ENCODE assay signal across 33 cellular contexts in genomic region chr4:48979897-48980579, GRCh38. TPM values are rescaled to one million over a fixed set of nuclear protein-coding genes. Genes with fewer than 3 reads are reported as not detected.
DNase-seq lines count a peak whose midpoint lies in the region; ATAC-seq and TF ChIP-seq lines count a peak whose summit lies in the region.
"Had no signal": no experiment of that assay in that cellular context is flagged by ENCODE, and none has a peak within 500 bp of the region (broad histone marks: within the 10 kb centered on the region; RNA-seq: fewer than 3 reads in every experiment).

No MANE protein-coding gene starts in this region.

- H4K20me1 ChIP-seq in GM23248 (ENCODE audit: insufficient read depth): no peaks in the 10 kb centered on the region
- H4K20me1 ChIP-seq in neural progenitor cell (ENCODE audit: low read depth): no peaks in the 10 kb centered on the region

- in situ Hi-C loops in GM23248 (cut with MboI) (no loop called here), Panc1 (cut with HindIII; ENCODE audit: low pct_unique_long_range_greater_than_20kb, low sequenced_read_pairs) (no loop called here)

- peak; percentile 23 for DNase-seq in GM23248
- peak; percentile 13 for DNase-seq in Panc1 (ENCODE audit: low read depth, low spot score)
- no peak for DNase-seq in epithelial cell of prostate (ENCODE audit: low read depth, low spot score)
- peak; percentile 6 for DNase-seq in stromal cell of bone marrow (ENCODE audit: low read depth)
- DNase-seq in effector CD8-positive, alpha-beta T cell (lab: John Stamatoyannopoulos, UW): no peak
- DNase-seq in GM10266 (ENCODE audit: extremely low spot score): no peak
- no peak for DNase-seq in neural progenitor cell (ENCODE audit: low spot score)
- DNase-seq: activated CD4-positive, alpha-beta memory T cell treated with anti-CD3 and anti-CD28 coated beads for 36 hours; activated CD8-positive, alpha-beta memory T cell treated with anti-CD3 and anti-CD28 coated beads, Interleukin-2, amount 50 U/mL, for 48 hours; activated naive CD4-positive, alpha-beta T cell treated with anti-CD3 and anti-CD28 coated beads, Interleukin-2, amount 50 U/mL, for 16 hours; amniotic stem cell; colonic mucosa; COR-L47; DMS79 treated with DMSO at 0.1 percent for 48 hours; effector memory CD8-positive, alpha-beta T cell; esophagus squamous epithelium; hypothalamus; left ventricle myocardium inferior; MV-4-11; naive B cell; NCI-H146; NCI-H2107; NCI-H510A; PC-9 had no signal

- BruUV-seq in Panc1 (replicated peaks; lab: Mats Ljungman, UMichigan): no TSS peak

- ATAC-seq in Panc1: no peak
- ATAC-seq: activated CD4-positive, CD25-positive, alpha-beta regulatory T cell treated with anti-CD3 and anti-CD28 coated beads, Interleukin-2, amount 50 U/mL, for 24 hours; effector memory CD8-positive, alpha-beta T cell had no signal

- peaks cover 8% of the 10 kb centered on the region for H3K27me3 Mint-ChIP-seq in neural progenitor cell (ENCODE audit: insufficient read depth, low read depth)

- no peak overlapping the region for H3K9ac ChIP-seq in GM23248
- no peak overlapping the region for H3K9ac ChIP-seq in neural progenitor cell

- CTCF ChIA-PET in Panc1 (lab: Charles Lee): no interaction called here

- H3K4me2 ChIP-seq in GM23248 (ENCODE audit: unreplicated experiment) (peak overlapping the region; percentile 0), neural progenitor cell (no peak overlapping the region)
- H3K4me2 ChIP-seq: PC-9 had no signal

- H3F3A ChIP-seq in GM23248 (ENCODE audit: insufficient read depth) (no peaks in the 10 kb centered on the region), neural progenitor cell (ENCODE audit: low read depth) (no peaks in the 10 kb centered on the region)

- H3K4me3 Mint-ChIP-seq in neural progenitor cell: no peak overlapping the region
- H3K4me3 Mint-ChIP-seq: activated CD4-positive, alpha-beta memory T cell treated with anti-CD3 and anti-CD28 coated beads for 36 hours; effector memory CD8-positive, alpha-beta T cell; naive B cell; stimulated activated naive CD8-positive, alpha-beta T cell treated with anti-CD3 and anti-CD28 coated beads, Interleukin-15, Interleukin-2, amounts not matched to agents 100 ng/mL and 50 ng/mL, for 24 hours had no signal

- H3K4me1 Mint-ChIP-seq in neural progenitor cell: no peaks in the 10 kb centered on the region

- H3K4me1 ChIP-seq in GM23248 (ENCODE audit: insufficient read depth): no peaks in the 10 kb centered on the region
- no peaks in the 10 kb centered on the region for H3K4me1 ChIP-seq in Panc1 (ENCODE audit: control insufficient read depth, insufficient read depth, low read length)
- H3K4me1 ChIP-seq in neural progenitor cell: no peaks in the 10 kb centered on the region
- H3K4me1 ChIP-seq: breast epithelium, colonic mucosa, esophagus squamous epithelium, HAP-1, left ventricle myocardium inferior had no signal

- H3K9me3 ChIP-seq in GM23248 (ENCODE audit: low read depth) (no peaks in the 10 kb centered on the region), Panc1 (ENCODE audit: control insufficient read depth, insufficient read depth, low read depth, low read length) (no peaks in the 10 kb centered on the region), neural progenitor cell (ENCODE audit: low read depth) (peaks cover 4% of the 10 kb centered on the region)
- H3K9me3 ChIP-seq: breast epithelium, colonic mucosa, esophagus squamous epithelium, HAP-1 had no signal

- no peak overlapping the region for H3K27ac Mint-ChIP-seq in neural progenitor cell
- H3K27ac Mint-ChIP-seq: activated CD4-positive, alpha-beta memory T cell treated with anti-CD3 and anti-CD28 coated beads for 36 hours; effector memory CD8-positive, alpha-beta T cell; naive B cell; stimulated activated naive CD8-positive, alpha-beta T cell treated with anti-CD3 and anti-CD28 coated beads, Interleukin-15, Interleukin-2, amounts not matched to agents 100 ng/mL and 50 ng/mL, for 24 hours had no signal

- H3K79me2 ChIP-seq in GM23248 (ENCODE audit: insufficient read depth) (no peaks in the 10 kb centered on the region), neural progenitor cell (ENCODE audit: low read depth) (no peaks in the 10 kb centered on the region)

- intact Hi-C loops in Panc1 (cut with micrococcal nuclease; ENCODE audit: unreplicated experiment): no loop called here

- H3K36me3 ChIP-seq in GM23248 (ENCODE audit: low read depth) (no peaks in the 10 kb centered on the region), Panc1 (ENCODE audit: control insufficient read depth, insufficient read depth, low read length) (no peaks in the 10 kb centered on the region), neural progenitor cell (no peaks in the 10 kb centered on the region)
- H3K36me3 ChIP-seq: breast epithelium, colonic mucosa, esophagus squamous epithelium, HAP-1, left ventricle myocardium inferior had no signal

- H2AFZ ChIP-seq in GM23248 (no peak overlapping the region), neural progenitor cell (replicated peaks) (no peak overlapping the region)
- H2AFZ ChIP-seq: PC-9 had no signal

- H3K27ac ChIP-seq in GM23248 (no peak overlapping the region), Panc1 (ENCODE audit: low read length) (no peak overlapping the region), epithelial cell of prostate (peak overlapping the region; percentile 93), neural progenitor cell (no peak overlapping the region)
- H3K27ac ChIP-seq: breast epithelium, colonic mucosa, esophagus squamous epithelium, left ventricle myocardium inferior, PC-9 had no signal

- no peaks in the 10 kb centered on the region for H3K9me2 ChIP-seq in GM23248 (ENCODE audit: insufficient read depth)

- H3K27me3 ChIP-seq in GM23248 (replicated peaks; ENCODE audit: insufficient read depth) (peaks cover 9% of the 10 kb centered on the region), Panc1 (ENCODE audit: control insufficient read depth, insufficient read depth, low read length) (no peaks in the 10 kb centered on the region; the same call in 1 of the 2 replicates), neural progenitor cell (peaks cover 13% of the 10 kb centered on the region)
- H3K27me3 ChIP-seq: colonic mucosa had no signal

- POLR2A ChIA-PET in Panc1 (lab: Charles Lee): no interaction called here

- H3K36me3 Mint-ChIP-seq in neural progenitor cell: no peaks in the 10 kb centered on the region

- no peak overlapping the region for H3K4me3 ChIP-seq in GM23248
- H3K4me3 ChIP-seq in Panc1 (ENCODE audit: low read depth in 2 of 2, low read length in 2 of 2): no peak overlapping the region
- H3K4me3 ChIP-seq in neural progenitor cell: no peak overlapping the region
- H3K4me3 ChIP-seq: breast epithelium, colonic mucosa, esophagus squamous epithelium, HAP-1, left ventricle myocardium inferior, PC-9 had no signal

- TF ChIP-seq CTCF in Panc1 (IDR thresholded peaks at IDR 0.05) (no peak), GM10266 (IDR thresholded peaks at IDR 0.05; ENCODE audit: control insufficient read depth, insufficient read depth, low read depth, missing control alignments) (no peak), neural progenitor cell (IDR thresholded peaks at IDR 0.05) (no peak)

- 19 to 20% methylated on average over 6 of the region's 6 CpGs for WGBS in GM23248 (ENCODE audit: low coverage in 1 of 2, low lambda C conversion rate in 2 of 2, missing lambda C conversion rate in 2 of 2), 2 experiments

- peaks cover 5% of the 10 kb centered on the region for H3K9me3 Mint-ChIP-seq in neural progenitor cell
- H3K9me3 Mint-ChIP-seq: activated CD4-positive, alpha-beta memory T cell treated with anti-CD3 and anti-CD28 coated beads for 36 hours; effector memory CD8-positive, alpha-beta T cell; stimulated activated naive CD8-positive, alpha-beta T cell treated with anti-CD3 and anti-CD28 coated beads, Interleukin-15, Interleukin-2, amounts not matched to agents 100 ng/mL and 50 ng/mL, for 24 hours had no signal

RNA-seq across cellular contexts. Expression of gene CWH43, which starts 6.0 kb away (rescaled TPM):
- not detected in 2 replicates for total RNA-seq in GM23248 (2014; rRNA removed; shearing (Covaris generic))
- not detected in 2 replicates for polyA plus RNA-seq in GM23248 (2016; fragmentation: Nextera tagmentation; extraction: Ambion mirVana)
- total RNA-seq in Panc1 (2021; ENCODE audit: unreplicated experiment) (not detected), neural progenitor cell (ENCODE audit: low replicate concordance) (not detected in 2 replicates)
- not detected for polyA plus RNA-seq in Panc1 (2012; ENCODE audit: insufficient read length)
- total RNA-seq: activated CD4-positive, alpha-beta memory T cell treated with anti-CD3 and anti-CD28 coated beads for 36 hours; left ventricle myocardium inferior; mesenteric fat pad; PC-9; pulmonary artery endothelial cell; skeletal muscle tissue; T-helper 1 cell treated with Interleukin-12 subunit alpha and Interleukin-12 subunit beta and Interleukin-4 antibody, amounts not matched to agents 30 ng/mL and 1 ng/mL, for 36 hours had no signal
- polyA plus RNA-seq: BJ had no signal

Comparison
In these comparisons a context has a peak if more than half of its experiments do, and no peak if none do; other contexts are left out.
1. DNase-seq: peak in GM23248 (single experiment), Panc1 (single experiment) and stromal cell of bone marrow (single experiment); none in epithelial cell of prostate (single experiment), effector CD8-positive, alpha-beta T cell (single experiment), GM10266 (single experiment) and neural progenitor cell (single experiment).